ENCODE assay signal across 8 cellular contexts in genomic region chr2:120252207-120253020, GRCh38. TPM values are rescaled to one million over a fixed set of nuclear protein-coding genes. Genes with fewer than 3 reads are reported as not detected.
DNase-seq lines count a peak whose midpoint lies in the region; ATAC-seq, FAIRE-seq and TF ChIP-seq lines count a peak whose summit lies in the region.

Gene RALB, plus strand, starts transcription at chr2:120252852. Its CDS starts 25,813 bp downstream, at chr2:120278665.

- intact Hi-C loops in Right ventricle myocardium inferior (cut with DNase I) (loop anchor here (1.0 kb wide), 2 partner anchors 29 to 61 kb away; partner anchors contain the start of gene TMEM185B), pancreas (cut with DNase I) (no loop called here), tibial artery (cut with DNase I; ENCODE audit: low total_unique reads) (no loop called here)

- no peak for TF ChIP-seq CTCF in GM12864 (IDR thresholded peaks at IDR 0.05; ENCODE audit: low read depth, low read length, missing control alignments)
- TF ChIP-seq CTCF in pancreas (IDR thresholded peaks at IDR 0.05), result no peak
- TF ChIP-seq CTCF in tibial artery (IDR thresholded peaks at IDR 0.05), result no peak

- no peaks in the 10 kb centered on the region for H3K9me3 ChIP-seq in pancreas
- H3K9me3 ChIP-seq in tibial artery, result no peaks in the 10 kb centered on the region

- H3K27me3 ChIP-seq in pancreas, result no peaks in the 10 kb centered on the region
- no peaks in the 10 kb centered on the region for H3K27me3 ChIP-seq in tibial artery

- peak within 1 kb of the TSS; percentile 74 for H3K4me3 ChIP-seq in GM12864 (ENCODE audit: low read depth, low read length)
- peak within 1 kb of the TSS; percentile 83 to 99 (median 94) for H3K4me3 ChIP-seq in pancreas
- H3K4me3 ChIP-seq in tibial artery, result peak within 1 kb of the TSS; percentile 80 to 86

- DNase-seq in GM12864 (ENCODE audit: low read depth), result peak; percentile 90
- DNase-seq in NCI-H1417 (lab: John Stamatoyannopoulos, UW), result peak; percentile 95 to 99 (median 98)
- DNase-seq in SW 1271 (lab: John Stamatoyannopoulos, UW), result peak; percentile 95
- DNase-seq in activated naive CD8-positive, alpha-beta T cell treated with anti-CD3 and anti-CD28 coated beads, Interleukin-2, amount 50 U/mL, for 16 hours (ENCODE audit: low read depth, low spot score), result peak; percentile 96
- DNase-seq in Right ventricle myocardium inferior (ENCODE audit: missing footprints), result peak; percentile 100
- DNase-seq in pancreas, result peak; percentile 99 to 100 (median 100)
- peak; percentile 100 for DNase-seq in tibial artery

- peak within 1 kb of the TSS; percentile 67 to 89 (median 86) for H3K27ac ChIP-seq in pancreas
- H3K27ac ChIP-seq in tibial artery, result peak within 1 kb of the TSS; percentile 65 to 83

- FAIRE-seq in pancreas (lab: Jason Lieb, UNC), result peak; percentile 66

- no peaks in the 10 kb centered on the region for H3K36me3 ChIP-seq in pancreas
- no peaks in the 10 kb centered on the region for H3K36me3 ChIP-seq in tibial artery

- H3K4me1 ChIP-seq in pancreas (peaks cover 0 to 5% (median 4%) of the 10 kb centered on the region in 3 donors), tibial artery (peaks cover 0 to 24% (median 14%) of the 10 kb centered on the region in 4 donors)

- WGBS in pancreas, 2 donors, result 1% methylated on average over 65 to 71 of the region's 71 CpGs

- ATAC-seq in HG02759 (IDR thresholded peaks at IDR 0.05; ENCODE audit: unreplicated experiment) (peak; percentile 94), Right ventricle myocardium inferior (peak; percentile 96), pancreas (peak; percentile 95 to 98 (median 96))

RNA-seq across cellular contexts. Expression of gene RALB, which starts in this region (rescaled TPM):
- total RNA-seq in Right ventricle myocardium inferior (52.0 TPM), pancreas (10 to 100 TPM; 12.0 to 24.2 (median 15.4) TPM)
- 10 to 100 TPM in 1 of 2 donors, 1 to 10 TPM in 1; 9.8 to 18.5 TPM for polyA plus RNA-seq in pancreas

Comparison
In these comparisons a context has a peak if more than half of its experiments do, and no peak if none do; other contexts are left out.
1. Peak in every context shown above with its lines: DNase-seq, ATAC-seq, H3K4me3 ChIP-seq and H3K27ac ChIP-seq.